Comparison of ENCODE assay signal across 8 cellular contexts in the genomic region with DNA sequence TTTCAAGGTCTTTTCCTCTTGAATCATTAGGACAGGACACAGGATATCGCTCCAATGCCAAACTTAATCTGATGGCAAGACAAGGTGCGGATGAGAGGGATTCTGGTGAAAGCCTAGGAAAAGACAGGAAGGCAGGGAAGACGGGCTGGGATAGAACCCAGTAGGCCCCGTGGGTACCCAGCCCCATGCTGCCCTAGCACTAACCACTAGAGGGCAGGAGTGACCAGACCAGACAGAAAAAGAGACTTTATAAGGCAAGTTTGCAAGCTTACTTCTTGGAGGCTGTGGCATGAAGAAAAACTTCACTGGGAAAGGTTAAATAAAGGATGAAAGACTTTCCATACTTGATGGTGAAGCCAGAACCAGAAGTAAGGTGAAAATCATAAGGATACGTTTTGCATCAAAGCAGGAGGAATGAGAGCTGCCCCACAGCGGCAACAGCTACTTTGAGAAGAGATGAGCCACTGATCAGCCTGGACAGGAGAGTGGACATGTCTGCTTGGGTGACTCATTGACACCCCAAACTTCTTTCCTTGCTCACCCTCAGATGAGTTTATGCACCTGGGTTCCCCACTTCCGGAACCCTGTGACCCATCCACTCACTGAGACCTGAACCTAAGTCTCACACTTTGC. TPM values are rescaled to one million over a fixed set of nuclear protein-coding genes. Genes with fewer than 3 reads are reported as not detected.
DNase-seq lines count a peak whose midpoint lies in the region; ATAC-seq and TF ChIP-seq lines count a peak whose summit lies in the region.

No MANE protein-coding gene starts in this region.

- peak; percentile 93 for TF ChIP-seq CTCF in BJ (IDR thresholded peaks at IDR 0.05; ENCODE audit: insufficient read depth, low read depth, low read length)
- peak; percentile 95 for TF ChIP-seq CTCF in PC-9 (conservative IDR thresholded peaks at IDR 0.05)
- TF ChIP-seq CTCF in hepatocyte (IDR thresholded peaks at IDR 0.05; ENCODE audit: poor library complexity) = peak; percentile 78

- ATAC-seq in GM21381 (IDR thresholded peaks at IDR 0.05; ENCODE audit: unreplicated experiment) (no peak), GM18867 (IDR thresholded peaks at IDR 0.05; ENCODE audit: unreplicated experiment) (no peak)

- H3K4me3 ChIP-seq in BJ (ENCODE audit: low read depth, low read length) (no peak overlapping the region), PC-9 (no peak overlapping the region), hepatocyte (no peak overlapping the region)

- no peaks in the 10 kb centered on the region for H3K4me1 ChIP-seq in PC-9 (replicated peaks; ENCODE audit: insufficient read depth)
- H3K4me1 ChIP-seq in hepatocyte (ENCODE audit: insufficient read depth) = no peaks in the 10 kb centered on the region

- 45% methylated on average over 7 of the region's 7 CpGs for WGBS in hepatocyte (ENCODE audit: low lambda C conversion rate, missing lambda C conversion rate)

- intact Hi-C loops in PC-9 (cut with micrococcal nuclease; ENCODE audit: unreplicated experiment) = loop anchor here (5.0 kb wide), 1 partner anchor 184 kb away; no protein-coding TSS in a partner anchor

- H3K9me3 ChIP-seq in PC-9 (ENCODE audit: insufficient read depth, low read depth) (no peaks in the 10 kb centered on the region), hepatocyte (ENCODE audit: low read depth) (no peaks in the 10 kb centered on the region)

- no peaks in the 10 kb centered on the region for H4K20me1 ChIP-seq in PC-9 (ENCODE audit: insufficient read depth)
- H4K20me1 ChIP-seq in hepatocyte (ENCODE audit: insufficient read depth, poor library complexity, severe bottlenecking) = no peaks in the 10 kb centered on the region

- DNase-seq in BJ (ENCODE audit: low read depth) = no peak
- peak; percentile 30 for DNase-seq in H4 (ENCODE audit: low spot score)
- peak in 1 of 2 experiments; percentile 50 for DNase-seq in PC-9
- peak in 30 of 56 donors; percentile 6 to 71 (median 24) for DNase-seq in amygdala (lab: John Stamatoyannopoulos, UW)
- peak; percentile 75 for DNase-seq in hepatocyte (ENCODE audit: low spot score)
- DNase-seq in smooth muscle cell of the brain vasculature (ENCODE audit: low read depth, low spot score) = peak; percentile 7

- H3K4me2 ChIP-seq in PC-9 = no peak overlapping the region
- no peak overlapping the region for H3K4me2 ChIP-seq in hepatocyte

- POLR2A ChIA-PET in BJ (lab: Charles Lee) = no interaction called here
- POLR2A ChIA-PET in PC-9 (lab: Charles Lee; ENCODE audit: unreplicated experiment) = no interaction called here

- CTCF ChIA-PET in BJ (lab: Yijun Ruan, JAX) (interaction anchor here (0.6 to 3.4 kb wide), 29 partner anchors 10 to 825 kb away, joined by 3 to 26 read pairs (median 4); a partner anchor contains a TSS), PC-9 (lab: Charles Lee) (interaction anchor here (0.5 to 0.6 kb wide), 3 partner anchors 26 to 184 kb away, joined by 3 to 17 read pairs (median 4); no protein-coding TSS in a partner anchor)

- H3K27me3 ChIP-seq in BJ (ENCODE audit: control insufficient read depth, insufficient read depth, low read length) (no peaks in the 10 kb centered on the region; the same call in 1 of the 2 replicates), PC-9 (ENCODE audit: insufficient read depth, low read depth) (peaks cover 47% of the 10 kb centered on the region), hepatocyte (peaks cover 4% of the 10 kb centered on the region)

- H3K79me2 ChIP-seq in PC-9 (ENCODE audit: low read depth) = no peaks in the 10 kb centered on the region
- H3K79me2 ChIP-seq in hepatocyte = no peaks in the 10 kb centered on the region

- H3K9me2 ChIP-seq in PC-9 (ENCODE audit: insufficient read depth) (no peaks in the 10 kb centered on the region), hepatocyte (replicated peaks; ENCODE audit: insufficient read depth) (no peaks in the 10 kb centered on the region)

- H2AFZ ChIP-seq in PC-9 (no peak overlapping the region), hepatocyte (no peak overlapping the region)

- H3K36me3 ChIP-seq in BJ (ENCODE audit: control insufficient read depth, insufficient read depth, low read length) = no peaks in the 10 kb centered on the region
- no peaks in the 10 kb centered on the region for H3K36me3 ChIP-seq in PC-9 (ENCODE audit: low read depth)
- H3K36me3 ChIP-seq in hepatocyte (replicated peaks; ENCODE audit: insufficient read depth, low read depth) = no peaks in the 10 kb centered on the region

- BruUV-seq in PC-9 (replicated peaks; lab: Mats Ljungman, UMichigan) = no TSS peak

- H3K27ac ChIP-seq in PC-9 = no peak overlapping the region
- H3K27ac ChIP-seq in hepatocyte = no peak overlapping the region

- no peaks in the 10 kb centered on the region for H3F3A ChIP-seq in PC-9 (ENCODE audit: insufficient read depth, low read depth)

RNA-seq across cellular contexts. Expression of a gene that starts 39.8 kb away (rescaled TPM):
- polyA plus RNA-seq in BJ (2011; rRNA removed) (0.07 and 0.13 TPM in 2 replicates), hepatocyte (0.98 and 1.3 TPM in 2 replicates)
- polyA minus RNA-seq in BJ (2011; rRNA and poly(A)+ RNA removed) = 0.28 TPM in 1 of 2 replicates, not detected in the other
- total RNA-seq in H4 (2014; rRNA removed; shearing (Covaris generic)) = 0.08 TPM in 1 of 2 replicates, not detected in the other
- total RNA-seq in PC-9 (2021) (0.48 TPM in 1 of 2 replicates, not detected in the other), hepatocyte (0.40 and 0.48 TPM in 2 replicates)
